ENCODE assay signal across 29 cellular contexts in genomic region chr11:126297004-126297403, GRCh38.
"Had no signal": no experiment of that assay in that cellular context is flagged by ENCODE, and none has a peak within 500 bp of the region (broad histone marks: within the 10 kb centered on the region; RNA-seq: fewer than 3 reads in every experiment).

No MANE protein-coding gene starts in this region.

- H3K27ac Mint-ChIP-seq: natural killer cell; nephron progenitor cell; neural progenitor cell; stimulated activated memory B cell treated with anti-CD40 and anti-IgM and Interleukin-4, amounts not matched to agents 10 μg/mL and 1 μg/mL and 100 μg/mL, for 72 hours; type B pancreatic cell had no signal

- H3K27me3 ChIP-seq: left lung, neural progenitor cell, neutrophil, right lobe of liver, tibial nerve, uterus had no signal

- H3K9me3 ChIP-seq: left lung, lower lobe of right lung, neutrophil, psoas muscle, right lobe of liver, tibial nerve, uterus had no signal

- H3K4me3 ChIP-seq: left lung, lower lobe of right lung, neural progenitor cell, psoas muscle, right lobe of liver, smooth muscle cell, tibial nerve, uterus had no signal

- FAIRE-seq: islet of Langerhans, kidney had no signal

- DNase-seq: hippocampal formation; kidney; left colon; left lung; lower lobe of right lung; mammary epithelial cell; mesenchymal stem cell; naive B cell; natural killer cell; nephron progenitor cell; occipital lobe; psoas muscle; right lobe of liver; stimulated activated CD4-positive, alpha-beta T cell treated with anti-CD3 and anti-CD28 coated beads, Interleukin-1b, Interleukin-23, amount 100 ng/mL, for 48 hours; stimulated activated CD4-positive, alpha-beta T cell treated with anti-CD3 and anti-CD28 coated beads, Interleukin-2, amount 100 ng/mL, for 48 hours; stimulated activated CD4-positive, alpha-beta T cell treated with anti-CD3 and anti-CD28 coated beads, Interleukin-4, amount 100 ng/mL, for 4 hours; stimulated activated CD8-positive, alpha-beta memory T cell treated with anti-CD3 and anti-CD28 coated beads, Interleukin-4, amount 100 ng/mL, for 48 hours; stimulated activated naive CD4-positive, alpha-beta T cell treated with Interleukin-2 at 50 U/mL for 16 hours; stimulated activated naive CD8-positive, alpha-beta T cell treated with anti-CD3 and anti-CD28 coated beads, Interleukin-15, amount 100 ng/mL, for 72 hours; substantia nigra; uterus had no signal

- H3K9me3 Mint-ChIP-seq: naive B cell; natural killer cell; nephron progenitor cell; neural progenitor cell; stimulated activated memory B cell treated with anti-CD40 and anti-IgM and Interleukin-4, amounts not matched to agents 10 μg/mL and 1 μg/mL and 100 μg/mL, for 72 hours; stimulated activated naive CD8-positive, alpha-beta T cell treated with anti-CD3 and anti-CD28 coated beads, Interleukin-15, amount 100 ng/mL, for 72 hours; type B pancreatic cell had no signal

- H3K27me3 Mint-ChIP-seq: naive B cell; stimulated activated memory B cell treated with anti-CD40 and anti-IgM and Interleukin-4, amounts not matched to agents 10 μg/mL and 1 μg/mL and 100 μg/mL, for 72 hours; stimulated activated naive CD8-positive, alpha-beta T cell treated with anti-CD3 and anti-CD28 coated beads, Interleukin-15, amount 100 ng/mL, for 72 hours; type B pancreatic cell had no signal

- H3K4me1 ChIP-seq: lower lobe of right lung, neural progenitor cell, parathyroid adenoma, psoas muscle, right lobe of liver, tibial nerve, uterus had no signal

- H3K9ac ChIP-seq: neural progenitor cell, parathyroid adenoma had no signal

- H3K4me3 Mint-ChIP-seq: natural killer cell; nephron progenitor cell; neural progenitor cell; stimulated activated memory B cell treated with anti-CD40 and anti-IgM and Interleukin-4, amounts not matched to agents 10 μg/mL and 1 μg/mL and 100 μg/mL, for 72 hours; stimulated activated naive CD8-positive, alpha-beta T cell treated with anti-CD3 and anti-CD28 coated beads, Interleukin-15, amount 100 ng/mL, for 72 hours; type B pancreatic cell had no signal

- H3K36me3 ChIP-seq: neural progenitor cell, uterus had no signal

- H3K27ac ChIP-seq: left lung, lower lobe of right lung, neural progenitor cell, neutrophil, parathyroid adenoma, psoas muscle, right lobe of liver, tibial nerve, uterus had no signal

- H3K4me2 ChIP-seq: neural progenitor cell, smooth muscle cell had no signal

- H3K4me1 Mint-ChIP-seq: nephron progenitor cell, neural progenitor cell had no signal

- ATAC-seq: left colon; left lung; lower lobe of right lung; natural killer cell; psoas muscle; right lobe of liver; stimulated activated memory B cell treated with anti-CD40 and anti-IgM and Interleukin-4, amounts not matched to agents 10 μg/mL and 1 μg/mL and 100 μg/mL, for 72 hours; stimulated activated naive CD8-positive, alpha-beta T cell treated with anti-CD3 and anti-CD28 coated beads, Interleukin-15, amount 100 ng/mL, for 72 hours had no signal

- H3K79me2 ChIP-seq: parathyroid adenoma had no signal

- H3K36me3 Mint-ChIP-seq: natural killer cell had no signal

- H2AFZ ChIP-seq: neural progenitor cell, parathyroid adenoma had no signal
